15 cellular contexts compared by ENCODE assay signal in genomic region chr14:55671641-55672040, GRCh38.
"Had no signal": no experiment of that assay in that cellular context is flagged by ENCODE, and none has a peak within 500 bp of the region (broad histone marks: within the 10 kb centered on the region; RNA-seq: fewer than 3 reads in every experiment).

No MANE protein-coding gene starts in this region.

- H3K9me3 Mint-ChIP-seq: activated CD4-positive, alpha-beta T cell treated with anti-CD3 and anti-CD28 coated beads, Interleukin-2, amount 10 ng/mL, durations not matched to agents 7 days and 5 days; activated naive CD4-positive, alpha-beta T cell treated with anti-CD3 and anti-CD28 coated beads, Interleukin-2, amount 10 ng/mL, durations not matched to agents 7 days and 5 days; activated T-cell treated with anti-CD3 and anti-CD28 coated beads, Interleukin-2, amount 50 U/mL, for 4 hours; neural progenitor cell had no signal

- H3K27me3 Mint-ChIP-seq: activated CD4-positive, alpha-beta T cell treated with anti-CD3 and anti-CD28 coated beads, Interleukin-2, amount 10 ng/mL, durations not matched to agents 7 days and 5 days; activated naive CD4-positive, alpha-beta T cell treated with anti-CD3 and anti-CD28 coated beads, Interleukin-2, amount 10 ng/mL, durations not matched to agents 7 days and 5 days; progenitor cell of endocrine pancreas had no signal

- ATAC-seq: activated CD8-positive, alpha-beta T cell treated with anti-CD3 and anti-CD28 coated beads, Interleukin-2, amount 10 ng/mL, durations not matched to agents 7 days and 5 days; activated T-cell treated with anti-CD3 and anti-CD28 coated beads, Interleukin-2, amount 50 U/mL, for 4 hours; upper lobe of right lung had no signal

- H3K4me1 Mint-ChIP-seq: activated CD4-positive, alpha-beta T cell treated with anti-CD3 and anti-CD28 coated beads, Interleukin-2, amount 10 ng/mL, durations not matched to agents 7 days and 5 days; activated naive CD4-positive, alpha-beta T cell treated with anti-CD3 and anti-CD28 coated beads, Interleukin-2, amount 10 ng/mL, durations not matched to agents 7 days and 5 days; neural progenitor cell had no signal

- H3K27ac Mint-ChIP-seq: activated CD4-positive, alpha-beta T cell treated with anti-CD3 and anti-CD28 coated beads, Interleukin-2, amount 10 ng/mL, durations not matched to agents 7 days and 5 days; activated CD8-positive, alpha-beta T cell treated with anti-CD3 and anti-CD28 coated beads, Interleukin-2, amount 10 ng/mL, durations not matched to agents 7 days and 5 days; activated naive CD4-positive, alpha-beta T cell treated with anti-CD3 and anti-CD28 coated beads, Interleukin-2, amount 10 ng/mL, durations not matched to agents 7 days and 5 days; neural progenitor cell; progenitor cell of endocrine pancreas had no signal

- H3K4me3 ChIP-seq: left ventricle myocardium inferior, neural progenitor cell, right atrium auricular region, smooth muscle cell, upper lobe of right lung had no signal

- DNase-seq: activated CD4-positive, alpha-beta T cell treated with anti-CD3 and anti-CD28 coated beads, Interleukin-2, amount 10 ng/mL, durations not matched to agents 7 days and 5 days; activated CD8-positive, alpha-beta T cell treated with anti-CD3 and anti-CD28 coated beads, Interleukin-2, amount 10 ng/mL, durations not matched to agents 7 days and 5 days; activated naive CD4-positive, alpha-beta T cell treated with anti-CD3 and anti-CD28 coated beads, Interleukin-2, amount 10 ng/mL, durations not matched to agents 7 days and 5 days; activated T-cell treated with anti-CD3 and anti-CD28 coated beads, Interleukin-2, amount 50 U/mL, for 4 hours; head of caudate nucleus; kidney glomerular epithelial cell; left ventricle myocardium inferior; stimulated activated CD4-positive, alpha-beta T cell treated with anti-CD3 and anti-CD28 coated beads, Interleukin-4, amount 100 ng/mL, for 1 hour; T-helper 1 cell; T-helper 9 cell; upper lobe of right lung had no signal

- H3K4me3 Mint-ChIP-seq: activated CD4-positive, alpha-beta T cell treated with anti-CD3 and anti-CD28 coated beads, Interleukin-2, amount 10 ng/mL, durations not matched to agents 7 days and 5 days; activated CD8-positive, alpha-beta T cell treated with anti-CD3 and anti-CD28 coated beads, Interleukin-2, amount 10 ng/mL, durations not matched to agents 7 days and 5 days; activated naive CD4-positive, alpha-beta T cell treated with anti-CD3 and anti-CD28 coated beads, Interleukin-2, amount 10 ng/mL, durations not matched to agents 7 days and 5 days; activated T-cell treated with anti-CD3 and anti-CD28 coated beads, Interleukin-2, amount 50 U/mL, for 4 hours; neural progenitor cell had no signal
